14 cellular contexts compared by ENCODE assay signal in the genomic region with DNA sequence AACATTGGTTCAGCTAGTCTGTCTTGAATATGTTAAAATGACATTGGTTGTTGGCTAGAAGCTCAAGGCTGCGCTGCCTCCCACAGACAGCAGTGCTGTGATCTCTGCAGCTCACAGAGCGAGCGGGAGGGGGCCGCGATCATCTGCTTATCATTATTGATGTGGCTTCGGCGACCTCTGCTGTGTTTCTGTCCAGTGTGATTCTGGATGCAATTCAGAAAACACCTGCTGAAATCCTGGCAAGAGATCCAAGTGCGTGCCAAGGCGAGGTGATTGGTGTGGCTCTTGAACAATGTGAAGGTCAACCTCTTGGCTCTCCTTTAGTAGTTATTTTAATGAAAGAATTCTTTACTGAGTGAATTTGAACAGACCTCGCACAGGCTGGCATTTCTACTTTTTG.
DNase-seq lines count a peak whose midpoint lies in the region; ATAC-seq, FAIRE-seq and TF ChIP-seq lines count a peak whose summit lies in the region.
"Had no signal": no experiment of that assay in that cellular context is flagged by ENCODE, and none has a peak within 500 bp of the region (broad histone marks: within the 10 kb centered on the region; RNA-seq: fewer than 3 reads in every experiment).

No MANE protein-coding gene starts in this region.

- H4K20me1 ChIP-seq in Loucy (ENCODE audit: insufficient read depth, low read length, poor library complexity, severe bottlenecking) = no peaks in the 10 kb centered on the region
- H4K20me1 ChIP-seq in endothelial cell of umbilical vein (replicated peaks; ENCODE audit: control insufficient read depth, extremely low read depth, insufficient read depth, low read length) = no peaks in the 10 kb centered on the region

- H3K27me3 ChIP-seq in Loucy (ENCODE audit: insufficient read depth, low read length, poor library complexity, severe bottlenecking) (peaks cover 6% of the 10 kb centered on the region), endothelial cell of umbilical vein (ENCODE audit: control insufficient read depth in 2 of 2, insufficient read depth in 2 of 2, low read length in 2 of 2) (no peaks in the 10 kb centered on the region), pancreas (no peaks in the 10 kb centered on the region)

- peaks cover 4% of the 10 kb centered on the region for H3K36me3 Mint-ChIP-seq in T-helper 2 cell treated with Interferon-gamma antibody and Interleukin-4, amounts not matched to agents 5 μg/mL and 100 μg/mL, for 36 hours (ENCODE audit: low read depth)
- H3K36me3 Mint-ChIP-seq: CD4-positive, CD25-positive, alpha-beta regulatory T cell had no signal

- H3K4me2 ChIP-seq in Loucy (ENCODE audit: low read depth, low read length, poor library complexity, severe bottlenecking) (peak overlapping the region; percentile 0), endothelial cell of umbilical vein (ENCODE audit: insufficient read depth, low read length) (no peak overlapping the region)

- H3K4me3 ChIP-seq in Loucy (ENCODE audit: low read length, poor library complexity, severe bottlenecking) = no peak overlapping the region
- no peak overlapping the region for H3K4me3 ChIP-seq in endothelial cell of umbilical vein (replicated peaks in 1 of 3; ENCODE audit: insufficient read depth in 1 of 3, low read depth in 1 of 3, low read length in 3 of 3)
- no peak overlapping the region for H3K4me3 ChIP-seq in pancreas

- no peak overlapping the region for H3K27ac ChIP-seq in endothelial cell of umbilical vein (ENCODE audit: insufficient read depth, low read depth, low read length)
- H3K27ac ChIP-seq in pancreas = no peak overlapping the region
- H3K27ac ChIP-seq: RWPE1 had no signal

- H3K4me1 ChIP-seq in Loucy (ENCODE audit: insufficient read depth, low read length, poor library complexity, severe bottlenecking) = peaks cover 39% of the 10 kb centered on the region
- H3K4me1 ChIP-seq in endothelial cell of umbilical vein (ENCODE audit: control insufficient read depth, extremely low read depth, insufficient read depth, low read length) = no peaks in the 10 kb centered on the region
- peaks cover 6 to 12% (median 8%) of the 10 kb centered on the region in 3 donors for H3K4me1 ChIP-seq in pancreas

- H3K9ac ChIP-seq in Loucy (ENCODE audit: low read depth, low read length, poor library complexity, severe bottlenecking) = no peak overlapping the region
- no peak overlapping the region for H3K9ac ChIP-seq in endothelial cell of umbilical vein (replicated peaks; ENCODE audit: extremely low read depth, insufficient read depth, low read length)

- DNase-seq in NCI-H774 (lab: John Stamatoyannopoulos, UW) = peak; percentile 30
- DNase-seq in endothelial cell of umbilical vein (ENCODE audit: low read depth, low spot score) = peak; percentile 12
- DNase-seq in pancreas = peak in 4 of 6 donors; percentile 37 to 59 (median 50)
- no peak for DNase-seq in activated CD4-positive, alpha-beta T cell treated with anti-CD3 and anti-CD28 coated beads for 4 hours
- no peak for DNase-seq in T-helper 2 cell treated with Interferon-gamma antibody and Interleukin-4, amounts not matched to agents 5 μg/mL and 100 μg/mL, for 36 hours (ENCODE audit: low spot score)
- DNase-seq in SW 1271 (lab: John Stamatoyannopoulos, UW) = no peak
- DNase-seq: activated CD8-positive, alpha-beta memory T cell treated with anti-CD3 and anti-CD28 coated beads for 24 hours; CD4-positive, CD25-positive, alpha-beta regulatory T cell; NCI-H510A treated with DMSO at 0.1 percent for 48 hours; stimulated activated naive CD4-positive, alpha-beta T cell treated with Interleukin-2 at 50 U/mL for 16 hours had no signal

- BruUV-seq in endothelial cell of umbilical vein (replicated peaks; lab: Mats Ljungman, UMichigan) = no TSS peak

- dilution Hi-C loops in endothelial cell of umbilical vein (cut with MboI; ENCODE audit: extremely low pct_ligation_motif_present, low sequenced_read_pairs) = no loop called here

- H3K27me3 Mint-ChIP-seq in T-helper 2 cell treated with Interferon-gamma antibody and Interleukin-4, amounts not matched to agents 5 μg/mL and 100 μg/mL, for 36 hours (ENCODE audit: low read depth) = peaks cover 85% of the 10 kb centered on the region

- POLR2A ChIA-PET in endothelial cell of umbilical vein (lab: Charles Lee) = no interaction called here

- no peak overlapping the region for H2AFZ ChIP-seq in Loucy (ENCODE audit: low read length)
- H2AFZ ChIP-seq in endothelial cell of umbilical vein (ENCODE audit: low read depth, low read length) = no peak overlapping the region

- intact Hi-C loops in endothelial cell of umbilical vein (cut with micrococcal nuclease) = no loop called here
- intact Hi-C loops in pancreas (cut with DNase I) = no loop called here

- no peaks in the 10 kb centered on the region for H3K9me2 ChIP-seq in Loucy (replicated peaks; ENCODE audit: low read depth, low read length)

- ATAC-seq in pancreas (peak; percentile 63 to 90 (median 78)), GM19035 (IDR thresholded peaks at IDR 0.05; ENCODE audit: unreplicated experiment) (no peak)

- CTCF ChIA-PET in endothelial cell of umbilical vein (lab: Charles Lee) = interaction anchor here (1.1 to 4.5 kb wide), 2 partner anchors 20 to 23 kb away, joined by 3 to 21 read pairs; no protein-coding TSS in a partner anchor

- WGBS in pancreas, 2 donors = 8 to 9% methylated on average over 10 of the region's 10 CpGs

- peaks cover 5% of the 10 kb centered on the region for H3K9me3 Mint-ChIP-seq in T-helper 2 cell treated with Interferon-gamma antibody and Interleukin-4, amounts not matched to agents 5 μg/mL and 100 μg/mL, for 36 hours

- H3K4me3 Mint-ChIP-seq in T-helper 2 cell treated with Interferon-gamma antibody and Interleukin-4, amounts not matched to agents 5 μg/mL and 100 μg/mL, for 36 hours = no peak overlapping the region
- H3K4me3 Mint-ChIP-seq: CD4-positive, CD25-positive, alpha-beta regulatory T cell; neural crest cell had no signal

- peaks cover 10% of the 10 kb centered on the region for H3K4me1 Mint-ChIP-seq in T-helper 2 cell treated with Interferon-gamma antibody and Interleukin-4, amounts not matched to agents 5 μg/mL and 100 μg/mL, for 36 hours (ENCODE audit: low read depth)

- H3K79me2 ChIP-seq in Loucy (ENCODE audit: insufficient read depth, low read length) (no peaks in the 10 kb centered on the region), endothelial cell of umbilical vein (ENCODE audit: control insufficient read depth, insufficient read depth, low read length) (no peaks in the 10 kb centered on the region)

- H3K36me3 ChIP-seq in Loucy (ENCODE audit: insufficient read depth, low read length) (no peaks in the 10 kb centered on the region), endothelial cell of umbilical vein (ENCODE audit: control insufficient read depth in 2 of 2, extremely low read depth in 1 of 2, insufficient read depth in 2 of 2, low read length in 2 of 2) (no peaks in the 10 kb centered on the region), pancreas (no peaks in the 10 kb centered on the region)

- no peaks in the 10 kb centered on the region for H3K9me3 ChIP-seq in Loucy (ENCODE audit: insufficient read depth, low read depth, low read length)
- no peaks in the 10 kb centered on the region for H3K9me3 ChIP-seq in endothelial cell of umbilical vein (replicated peaks; ENCODE audit: control insufficient read depth, insufficient read depth, low read length)
- H3K9me3 ChIP-seq in pancreas = no peaks in the 10 kb centered on the region

- no peaks in the 10 kb centered on the region for H3F3A ChIP-seq in Loucy (ENCODE audit: low read depth)

- FAIRE-seq in endothelial cell of umbilical vein (lab: Jason Lieb, UNC) = no peak
- no peak for FAIRE-seq in pancreas (lab: Jason Lieb, UNC)

- no peaks in the 10 kb centered on the region for H3K9me1 ChIP-seq in endothelial cell of umbilical vein (replicated peaks; ENCODE audit: control insufficient read depth, extremely low read depth, insufficient read depth, low read length)

- no peak overlapping the region for H3K27ac Mint-ChIP-seq in T-helper 2 cell treated with Interferon-gamma antibody and Interleukin-4, amounts not matched to agents 5 μg/mL and 100 μg/mL, for 36 hours
- H3K27ac Mint-ChIP-seq: CD4-positive, CD25-positive, alpha-beta regulatory T cell had no signal

- TF ChIP-seq CTCF in Loucy (conservative IDR thresholded peaks at IDR 0.05; ENCODE audit: low read length) (peak; percentile 22; the same call in 1 of the 2 replicates), endothelial cell of umbilical vein (IDR thresholded peaks at IDR 0.05; ENCODE audit: extremely low read depth in 1 of 2, insufficient read depth in 1 of 2, low read depth in 1 of 2, low read length in 2 of 2) (no peak), pancreas (IDR thresholded peaks at IDR 0.05) (no peak)

- no peak for TF ChIP-seq POLR2A in endothelial cell of umbilical vein (IDR thresholded peaks at IDR 0.05; ENCODE audit: low read depth, low read length)

TF ChIP-seq in endothelial cell of umbilical vein, 7 proteins besides CTCF, POLR2A, EP300 and RAD21:
- TF ChIP-seq GATA2 (IDR thresholded peaks at IDR 0.05; ENCODE audit: insufficient read depth, insufficient read length, low read depth, low read length) (no peak), JUN (IDR thresholded peaks at IDR 0.05; ENCODE audit: borderline replicate concordance, insufficient read depth, insufficient read length, low read depth) (no peak), MYC (IDR thresholded peaks at IDR 0.05; ENCODE audit: low read depth, low read length) (no peak), FOS (IDR thresholded peaks at IDR 0.05; ENCODE audit: borderline replicate concordance, insufficient read depth, low read length) (no peak)
- TF ChIP-seq, protein P1, sequence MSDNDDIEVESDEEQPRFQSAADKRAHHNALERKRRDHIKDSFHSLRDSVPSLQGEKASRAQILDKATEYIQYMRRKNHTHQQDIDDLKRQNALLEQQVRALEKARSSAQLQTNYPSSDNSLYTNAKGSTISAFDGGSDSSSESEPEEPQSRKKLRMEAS (IDR thresholded peaks at IDR 0.05; ENCODE audit: insufficient read depth, insufficient read length) = no peak

Comparison
In these comparisons a context has a peak if more than half of its experiments do, and no peak if none do; other contexts are left out.
1. DNase-seq: peak in NCI-H774 (single experiment), endothelial cell of umbilical vein (single experiment) and pancreas (4 of 6); none in activated CD4-positive, alpha-beta T cell treated with anti-CD3 and anti-CD28 coated beads for 4 hours (0 of 2), T-helper 2 cell treated with Interferon-gamma antibody and Interleukin-4, amounts not matched to agents 5 μg/mL and 100 μg/mL, for 36 hours (single experiment) and SW 1271 (0 of 2).